In genomic region chrX:56130013-56130412, GRCh38 we compare ENCODE assay signal across 22 cellular contexts.
DNase-seq lines count a peak whose midpoint lies in the region; TF ChIP-seq lines count a peak whose summit lies in the region.
"Had no signal": no experiment of that assay in that cellular context is flagged by ENCODE, and none has a peak within 500 bp of the region (broad histone marks: within the 10 kb centered on the region; RNA-seq: fewer than 3 reads in every experiment).

No MANE protein-coding gene starts in this region.

- H3K9me3 Mint-ChIP-seq in Caco-2 (ENCODE audit: unreplicated experiment): peaks cover 21% of the 10 kb centered on the region
- H3K9me3 Mint-ChIP-seq in activated CD4-positive, alpha-beta memory T cell treated with anti-CD3 and anti-CD28 coated beads, Interleukin-2, amount 10 ng/mL, durations not matched to agents 7 days and 5 days: peaks cover 3% of the 10 kb centered on the region

- 67 to 68% methylated on average over 3 of the region's 3 CpGs for WGBS in thyroid gland, 2 donors

- H3K9me3 ChIP-seq in Caco-2 (no peaks in the 10 kb centered on the region), thyroid gland (no peaks in the 10 kb centered on the region)
- H3K9me3 ChIP-seq: BE2C, Peyer's patch, SJCRH30 had no signal

- H3K4me1 Mint-ChIP-seq in Caco-2 (ENCODE audit: low read depth, unreplicated experiment): peaks cover 14% of the 10 kb centered on the region
- no peaks in the 10 kb centered on the region for H3K4me1 Mint-ChIP-seq in activated CD4-positive, alpha-beta memory T cell treated with anti-CD3 and anti-CD28 coated beads, Interleukin-2, amount 10 ng/mL, durations not matched to agents 7 days and 5 days
- H3K4me1 Mint-ChIP-seq: T-cell had no signal

- H3K27me3 Mint-ChIP-seq in Caco-2 (ENCODE audit: insufficient read depth, unreplicated experiment): no peaks in the 10 kb centered on the region
- H3K27me3 Mint-ChIP-seq in activated CD4-positive, alpha-beta memory T cell treated with anti-CD3 and anti-CD28 coated beads, Interleukin-2, amount 10 ng/mL, durations not matched to agents 7 days and 5 days: no peaks in the 10 kb centered on the region
- H3K27me3 Mint-ChIP-seq: CD4-positive, alpha-beta T cell had no signal

- no peak for TF ChIP-seq CTCF in Caco-2 (IDR thresholded peaks at IDR 0.05; ENCODE audit: insufficient read depth in 1 of 2, low read depth in 1 of 2, low read length in 1 of 2, severe bottlenecking in 1 of 2, unreplicated experiment in 1 of 2)
- no peak for TF ChIP-seq CTCF in thyroid gland (IDR thresholded peaks at IDR 0.05)

- BruUV-seq in Caco-2 (replicated peaks; lab: Mats Ljungman, UMichigan): no TSS peak

- peak overlapping the region; percentile 91 for H3K27ac Mint-ChIP-seq in Caco-2 (ENCODE audit: unreplicated experiment)
- H3K27ac Mint-ChIP-seq in activated CD4-positive, alpha-beta memory T cell treated with anti-CD3 and anti-CD28 coated beads, Interleukin-2, amount 10 ng/mL, durations not matched to agents 7 days and 5 days: no peak overlapping the region
- H3K27ac Mint-ChIP-seq: CD4-positive, alpha-beta T cell; H9; T-cell had no signal

- H3K4me1 ChIP-seq in Caco-2: peaks cover 14% of the 10 kb centered on the region
- H3K4me1 ChIP-seq in thyroid gland: peaks cover 0 to 2% of the 10 kb centered on the region in 2 donors
- H3K4me1 ChIP-seq: BE2C, Peyer's patch, SJCRH30 had no signal

- H3K36me3 ChIP-seq in Caco-2 (ENCODE audit: control insufficient read depth, insufficient read depth, low read length) (no peaks in the 10 kb centered on the region), thyroid gland (no peaks in the 10 kb centered on the region)
- H3K36me3 ChIP-seq: BE2C, Peyer's patch, SJCRH30 had no signal

- POLR2A ChIA-PET in Caco-2 (lab: Charles Lee): no interaction called here
- POLR2A ChIA-PET in activated CD4-positive, alpha-beta memory T cell treated with anti-CD3 and anti-CD28 coated beads, Interleukin-2, amount 10 ng/mL, durations not matched to agents 7 days and 5 days (lab: Charles Lee): no interaction called here

- intact Hi-C loops in Caco-2 (cut with micrococcal nuclease; ENCODE audit: unreplicated experiment): loop anchor here (5.0 kb wide), 1 partner anchor 223 kb away; no protein-coding TSS in a partner anchor
- intact Hi-C loops in thyroid gland (cut with DNase I): no loop called here

- no peak for TF ChIP-seq POLR2A in thyroid gland (IDR thresholded peaks at IDR 0.05)

- no peak overlapping the region for H3K4me3 ChIP-seq in Caco-2 (ENCODE audit: low read depth, low read length)
- H3K4me3 ChIP-seq in thyroid gland (replicated peaks in 1 of 3): no peak overlapping the region
- H3K4me3 ChIP-seq: Peyer's patch, SJCRH30 had no signal

- peaks cover 8% of the 10 kb centered on the region for H3K36me3 Mint-ChIP-seq in Caco-2 (ENCODE audit: insufficient read depth, unreplicated experiment)
- no peaks in the 10 kb centered on the region for H3K36me3 Mint-ChIP-seq in activated CD4-positive, alpha-beta memory T cell treated with anti-CD3 and anti-CD28 coated beads, Interleukin-2, amount 10 ng/mL, durations not matched to agents 7 days and 5 days (ENCODE audit: low read depth)

- H3K27me3 ChIP-seq in Caco-2 (replicated peaks; ENCODE audit: control insufficient read depth, insufficient read depth, low read length) (no peaks in the 10 kb centered on the region), thyroid gland (peaks cover 2% of the 10 kb centered on the region)
- H3K27me3 ChIP-seq: BE2C, Peyer's patch, SJCRH30 had no signal

- CTCF ChIA-PET in Caco-2 (lab: Charles Lee): no interaction called here
- CTCF ChIA-PET in activated CD4-positive, alpha-beta memory T cell treated with anti-CD3 and anti-CD28 coated beads, Interleukin-2, amount 10 ng/mL, durations not matched to agents 7 days and 5 days (lab: Charles Lee): no interaction called here

- H3K4me3 Mint-ChIP-seq in Caco-2 (ENCODE audit: unreplicated experiment): peak overlapping the region; percentile 37
- no peak overlapping the region for H3K4me3 Mint-ChIP-seq in activated CD4-positive, alpha-beta memory T cell treated with anti-CD3 and anti-CD28 coated beads, Interleukin-2, amount 10 ng/mL, durations not matched to agents 7 days and 5 days
- H3K4me3 Mint-ChIP-seq: CD4-positive, alpha-beta T cell; H9; T-cell had no signal

- H3K27ac ChIP-seq in thyroid gland: no peak overlapping the region
- H3K27ac ChIP-seq: Peyer's patch, SJCRH30 had no signal

- DNase-seq in Caco-2 (no peak), HT-29 (ENCODE audit: low spot score) (peak; percentile 11), kidney glomerular epithelial cell (lab: John Stamatoyannopoulos, UW) (peak; percentile 4), thyroid gland (peak; percentile 3 to 10), GM19238 (ENCODE audit: insufficient read length, low spot score) (no peak)
- no peak for DNase-seq in activated CD4-positive, alpha-beta memory T cell treated with anti-CD3 and anti-CD28 coated beads, Interleukin-2, amount 10 ng/mL, durations not matched to agents 7 days and 5 days
- no peak for DNase-seq in activated CD4-positive, CD25-positive, alpha-beta regulatory T cell (lab: John Stamatoyannopoulos, UW)
- DNase-seq: BE2C; CD4-positive, alpha-beta T cell; COR-L47; EL; GF-D8; H9; KG1; NCI-H1092; NCI-H1436 treated with DMSO at 0.1 percent for 48 hours; NCI-H2029 treated with DMSO at 0.1 percent for 48 hours; NCI-H446; NCI-H526; Peyer's patch; SJCRH30; T-cell had no signal

Comparison
In these comparisons a context has a peak if more than half of its experiments do, and no peak if none do; other contexts are left out.
1. DNase-seq: peak in HT-29 (single experiment), kidney glomerular epithelial cell (single experiment) and thyroid gland (2 of 2); none in Caco-2 (0 of 2), activated CD4-positive, alpha-beta memory T cell treated with anti-CD3 and anti-CD28 coated beads, Interleukin-2, amount 10 ng/mL, durations not matched to agents 7 days and 5 days (single experiment), GM19238 (single experiment) and activated CD4-positive, CD25-positive, alpha-beta regulatory T cell (0 of 4).